ENCODE assay signal across 17 cellular contexts in the genomic region with DNA sequence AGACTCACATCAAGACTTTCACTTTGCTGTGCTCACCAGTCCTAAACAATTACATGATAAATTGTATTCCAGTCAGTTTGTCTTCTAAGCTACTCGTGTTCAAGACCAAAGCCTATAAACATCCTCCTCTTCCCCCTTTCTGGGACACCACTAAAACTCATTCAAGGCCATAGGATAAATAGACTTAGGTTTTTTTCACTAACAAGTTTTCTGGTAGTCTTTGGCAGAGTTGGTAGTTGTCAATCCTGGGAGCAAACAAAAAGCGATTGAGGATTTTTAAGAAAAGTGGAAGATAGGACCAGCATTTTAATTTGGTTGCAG.
DNase-seq lines count a peak whose midpoint lies in the region; ATAC-seq and TF ChIP-seq lines count a peak whose summit lies in the region.
"Had no signal": no experiment of that assay in that cellular context is flagged by ENCODE, and none has a peak within 500 bp of the region (broad histone marks: within the 10 kb centered on the region; RNA-seq: fewer than 3 reads in every experiment).

No MANE protein-coding gene starts in this region.

- no peak for TF ChIP-seq RAD21 in SK-N-SH (IDR thresholded peaks at IDR 0.05; ENCODE audit: low read length)

- H4K91ac ChIP-seq in mesenchymal stem cell (ENCODE audit: low read length): no peak overlapping the region

- H3K9ac ChIP-seq in SK-N-SH (no peak overlapping the region), mesenchymal stem cell (ENCODE audit: low read length) (no peak overlapping the region)

- TF ChIP-seq EP300 in SK-N-SH (IDR thresholded peaks at IDR 0.05; ENCODE audit: borderline replicate concordance in 1 of 2, low read depth in 1 of 2, low read length in 1 of 2): no peak

- TF ChIP-seq CTCF in SK-N-SH (IDR thresholded peaks at IDR 0.05): no peak

- peak overlapping the region in 1 of 2 experiments; percentile 2 for H2BK12ac ChIP-seq in mesenchymal stem cell (ENCODE audit: low read length in 2 of 2)

- H3K27ac ChIP-seq in SK-N-SH (ENCODE audit: low read depth in 2 of 2, low read length in 1 of 2): no peak overlapping the region
- H3K27ac ChIP-seq in mesenchymal stem cell (ENCODE audit: low read length, poor library complexity, severe bottlenecking): peak overlapping the region; percentile 99
- H3K27ac ChIP-seq: Peyer's patch had no signal

- H3K4me1 ChIP-seq in SK-N-SH (ENCODE audit: control insufficient read depth in 1 of 2, insufficient read depth in 2 of 2, low read depth in 1 of 2, low read length in 1 of 2) (peaks cover 0 to 11% of the 10 kb centered on the region in 2 experiments; a peak in 1 of 4 replicates), mesenchymal stem cell (ENCODE audit: control insufficient read depth, insufficient read depth, low read depth, low read length) (no peaks in the 10 kb centered on the region)
- H3K4me1 ChIP-seq: Peyer's patch had no signal

- H3K14ac ChIP-seq in mesenchymal stem cell (ENCODE audit: low read length in 2 of 2): no peak overlapping the region

- H3K23ac ChIP-seq in mesenchymal stem cell (ENCODE audit: low read length in 2 of 2): no peak overlapping the region

- no peaks in the 10 kb centered on the region for H3K9me2 ChIP-seq in SK-N-SH

- H3K27me3 ChIP-seq in SK-N-SH (ENCODE audit: insufficient read depth): no peaks in the 10 kb centered on the region
- no peaks in the 10 kb centered on the region for H3K27me3 ChIP-seq in mesenchymal stem cell (ENCODE audit: control insufficient read depth in 1 of 2, insufficient read depth in 1 of 2, low read length in 2 of 2)
- H3K27me3 ChIP-seq: Peyer's patch had no signal

- H4K20me1 ChIP-seq in SK-N-SH (ENCODE audit: insufficient read depth): no peaks in the 10 kb centered on the region

- H3K4ac ChIP-seq in mesenchymal stem cell (ENCODE audit: low read depth in 1 of 2, low read length in 2 of 2): no peak overlapping the region

- H3K4me3 ChIP-seq in SK-N-SH (ENCODE audit: low read depth in 2 of 2, low read length in 1 of 2): no peak overlapping the region
- no peak overlapping the region for H3K4me3 ChIP-seq in mesenchymal stem cell (ENCODE audit: insufficient read depth in 1 of 2, low read depth in 1 of 2, low read length in 2 of 2)
- H3K4me3 ChIP-seq: Peyer's patch had no signal

- H3K18ac ChIP-seq in mesenchymal stem cell (ENCODE audit: low read depth in 1 of 2, low read length in 2 of 2): no peak overlapping the region

- H3K36me3 ChIP-seq in SK-N-SH (replicated peaks in 1 of 2; ENCODE audit: control insufficient read depth in 1 of 2, insufficient read depth in 2 of 2, low read length in 1 of 2) (no peaks in the 10 kb centered on the region), mesenchymal stem cell (ENCODE audit: control insufficient read depth in 1 of 2, insufficient read depth in 2 of 2, low read depth in 1 of 2, low read length in 2 of 2) (no peaks in the 10 kb centered on the region)
- H3K36me3 ChIP-seq: Peyer's patch had no signal

- no peak for DNase-seq in SK-N-SH
- peak; percentile 24 for DNase-seq in brain pericyte (ENCODE audit: low read depth, low spot score)
- DNase-seq in mesenchymal stem cell: no peak
- DNase-seq in stimulated activated CD4-positive, alpha-beta T cell treated with anti-CD3 and anti-CD28 coated beads, Interleukin-2, amount 100 ng/mL, for 24 hours: no peak
- no peak for DNase-seq in islet precursor cell
- DNase-seq in stimulated activated naive CD4-positive, alpha-beta T cell treated with Interleukin-2 at 50 U/mL for 16 hours (lab: John Stamatoyannopoulos, UW): no peak
- DNase-seq: DMS79 treated with DMSO at 0.1 percent for 48 hours, KBM-7, NCI-H1048, NCI-H1694, NCI-H2171, NCI-H446 treated with DMSO at 0.1 percent for 48 hours, NCI-H748 treated with DMSO at 0.1 percent for 48 hours, Peyer's patch, SHP77 treated with DMSO at 0.1 percent for 48 hours had no signal

- no peaks in the 10 kb centered on the region for H3K79me2 ChIP-seq in SK-N-SH (ENCODE audit: insufficient read depth)

- WGBS in SK-N-SH (ENCODE audit: low lambda C conversion rate): 71% methylated on average over 2 of the region's 2 CpGs
- WGBS in mesenchymal stem cell: 22% methylated on average over 2 of the region's 2 CpGs

- no peaks in the 10 kb centered on the region for H3K79me1 ChIP-seq in mesenchymal stem cell (replicated peaks; ENCODE audit: low read length, poor library complexity, severe bottlenecking)

- no peak overlapping the region for H4K8ac ChIP-seq in mesenchymal stem cell (ENCODE audit: low read length)

- H2BK120ac ChIP-seq in mesenchymal stem cell (ENCODE audit: low read depth, low read length): no peak overlapping the region

- no peaks in the 10 kb centered on the region for H3K9me3 ChIP-seq in SK-N-SH
- H3K9me3 ChIP-seq in mesenchymal stem cell (ENCODE audit: control insufficient read depth, low read length): no peaks in the 10 kb centered on the region
- H3K9me3 ChIP-seq: Peyer's patch had no signal

- CTCF ChIA-PET in SK-N-SH (lab: Yijun Ruan, JAX): interaction anchor here (0.7 kb wide), 1 partner anchor 9 kb away, joined by 3 read pairs; no protein-coding TSS in a partner anchor

- H2BK15ac ChIP-seq in mesenchymal stem cell (ENCODE audit: low read depth, poor library complexity, severe bottlenecking): no peak overlapping the region

- peak overlapping the region; percentile 85 for H2BK5ac ChIP-seq in mesenchymal stem cell (ENCODE audit: low read depth, low read length, poor library complexity, severe bottlenecking)

- H2AFZ ChIP-seq in SK-N-SH (ENCODE audit: low read depth) (no peak overlapping the region), mesenchymal stem cell (ENCODE audit: low read depth, low read length) (no peak overlapping the region)

- H3F3A ChIP-seq in SK-N-SH (replicated peaks; ENCODE audit: insufficient read depth): no peaks in the 10 kb centered on the region

- POLR2A ChIA-PET in SK-N-SH (lab: Yijun Ruan, JAX): no interaction called here

- ATAC-seq in SK-N-SH treated with all-trans-retinoic acid at 6 μM for 48 hours: no peak
- no peak for ATAC-seq in GM21619 (IDR thresholded peaks at IDR 0.05; ENCODE audit: unreplicated experiment)

- peak overlapping the region; percentile 69 for H2AK5ac ChIP-seq in mesenchymal stem cell (ENCODE audit: low read length, severe bottlenecking)

- H3K4me2 ChIP-seq in SK-N-SH (peak overlapping the region; percentile 53), mesenchymal stem cell (ENCODE audit: low read length, poor library complexity, severe bottlenecking) (no peak overlapping the region)

TF ChIP-seq in SK-N-SH, 30 proteins besides CTCF, POLR2A, EP300 and RAD21 (continues in another document):
- TF ChIP-seq FOXM1 (IDR thresholded peaks at IDR 0.05; ENCODE audit: low read depth) (no peak), CHD2 (IDR thresholded peaks at IDR 0.05; ENCODE audit: low read length, partially characterized antibody) (no peak), RCOR1 (IDR thresholded peaks at IDR 0.05; ENCODE audit: low read length) (no peak), TEAD4 (IDR thresholded peaks at IDR 0.05; ENCODE audit: borderline replicate concordance, insufficient read depth) (no peak), NFIC (IDR thresholded peaks at IDR 0.05; ENCODE audit: borderline replicate concordance) (no peak)
- TF ChIP-seq, protein P1, sequence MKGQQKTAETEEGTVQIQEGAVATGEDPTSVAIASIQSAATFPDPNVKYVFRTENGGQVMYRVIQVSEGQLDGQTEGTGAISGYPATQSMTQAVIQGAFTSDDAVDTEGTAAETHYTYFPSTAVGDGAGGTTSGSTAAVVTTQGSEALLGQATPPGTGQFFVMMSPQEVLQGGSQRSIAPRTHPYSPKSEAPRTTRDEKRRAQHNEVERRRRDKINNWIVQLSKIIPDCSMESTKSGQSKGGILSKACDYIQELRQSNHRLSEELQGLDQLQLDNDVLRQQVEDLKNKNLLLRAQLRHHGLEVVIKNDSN (IDR thresholded peaks at IDR 0.05; ENCODE audit: borderline replicate concordance, low read depth): no peak

TF ChIP-seq in SK-N-SH treated with all-trans-retinoic acid at 6 μM for 48 hours, 23 proteins besides CTCF, POLR2A, EP300 and RAD21:
- TF ChIP-seq ZFP3 (CRISPR knock-in tag; IDR thresholded peaks at IDR 0.05): no peak
- no peak for TF ChIP-seq GLIS3 (CRISPR knock-in tag; IDR thresholded peaks at IDR 0.05)
- TF ChIP-seq, protein P2, sequence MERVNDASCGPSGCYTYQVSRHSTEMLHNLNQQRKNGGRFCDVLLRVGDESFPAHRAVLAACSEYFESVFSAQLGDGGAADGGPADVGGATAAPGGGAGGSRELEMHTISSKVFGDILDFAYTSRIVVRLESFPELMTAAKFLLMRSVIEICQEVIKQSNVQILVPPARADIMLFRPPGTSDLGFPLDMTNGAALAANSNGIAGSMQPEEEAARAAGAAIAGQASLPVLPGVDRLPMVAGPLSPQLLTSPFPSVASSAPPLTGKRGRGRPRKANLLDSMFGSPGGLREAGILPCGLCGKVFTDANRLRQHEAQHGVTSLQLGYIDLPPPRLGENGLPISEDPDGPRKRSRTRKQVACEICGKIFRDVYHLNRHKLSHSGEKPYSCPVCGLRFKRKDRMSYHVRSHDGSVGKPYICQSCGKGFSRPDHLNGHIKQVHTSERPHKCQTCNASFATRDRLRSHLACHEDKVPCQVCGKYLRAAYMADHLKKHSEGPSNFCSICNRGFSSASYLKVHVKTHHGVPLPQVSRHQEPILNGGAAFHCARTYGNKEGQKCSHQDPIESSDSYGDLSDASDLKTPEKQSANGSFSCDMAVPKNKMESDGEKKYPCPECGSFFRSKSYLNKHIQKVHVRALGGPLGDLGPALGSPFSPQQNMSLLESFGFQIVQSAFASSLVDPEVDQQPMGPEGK (CRISPR knock-in tag; IDR thresholded peaks at IDR 0.05; ENCODE audit: borderline replicate concordance): no peak
- TF ChIP-seq TCF4 (CRISPR knock-in tag; IDR thresholded peaks at IDR 0.05; ENCODE audit: borderline replicate concordance): no peak
- TF ChIP-seq ZFP30 (CRISPR knock-in tag; IDR thresholded peaks at IDR 0.05): no peak
- TF ChIP-seq ISL1 (CRISPR knock-in tag; IDR thresholded peaks at IDR 0.05): no peak
